Comparison of ENCODE assay signal across 1 cellular context in genomic region chr14:31128601-31129526, GRCh38.
TF ChIP-seq lines count a peak whose summit lies in the region.

No MANE protein-coding gene starts in this region.

TF ChIP-seq in IMR-90, 13 proteins besides CTCF, POLR2A, EP300 and RAD21 (continued from another document):
- TF ChIP-seq USF2 (IDR thresholded peaks at IDR 0.05; ENCODE audit: low read depth, low read length) (no peak), RFX5 (IDR thresholded peaks at IDR 0.05; ENCODE audit: low read depth, low read length) (no peak), NFE2L2 (IDR thresholded peaks at IDR 0.05; ENCODE audit: low read depth, low read length) (no peak), FOS (IDR thresholded peaks at IDR 0.05; ENCODE audit: low read depth, low read length) (no peak), MXI1 (IDR thresholded peaks at IDR 0.05; ENCODE audit: borderline replicate concordance, low read depth, low read length) (no peak)
